26 cellular contexts compared by ENCODE assay signal in the genomic region with DNA sequence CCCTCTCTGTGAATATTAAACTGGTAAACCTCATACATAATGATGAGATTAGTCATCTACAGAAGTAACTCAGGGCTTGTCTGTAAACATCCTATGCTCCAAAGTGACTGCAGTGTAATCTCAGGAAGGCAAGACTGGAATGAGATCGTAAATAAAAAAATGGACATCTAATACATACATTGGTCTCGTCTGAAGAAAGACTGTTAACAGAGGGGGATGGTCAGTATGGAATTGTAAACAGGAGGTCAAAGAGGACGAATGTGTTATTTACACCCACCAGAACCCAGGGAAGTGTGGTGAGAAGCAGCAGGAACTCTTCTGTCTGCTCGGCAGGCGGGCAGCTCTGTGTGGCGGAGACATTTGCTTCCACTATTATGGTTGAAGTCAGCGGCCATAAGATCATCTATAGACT. TPM values are rescaled to one million over a fixed set of nuclear protein-coding genes. Genes with fewer than 3 reads are reported as not detected.
DNase-seq lines count a peak whose midpoint lies in the region; ATAC-seq and TF ChIP-seq lines count a peak whose summit lies in the region.
"Had no signal": no experiment of that assay in that cellular context is flagged by ENCODE, and none has a peak within 500 bp of the region (broad histone marks: within the 10 kb centered on the region; RNA-seq: fewer than 3 reads in every experiment).

No MANE protein-coding gene starts in this region.

- H2BK15ac ChIP-seq in H9 (ENCODE audit: low read depth, low read length): no peak overlapping the region

- H3K36me3 ChIP-seq in SK-N-SH (replicated peaks in 1 of 2; ENCODE audit: control insufficient read depth in 1 of 2, insufficient read depth in 2 of 2, low read length in 1 of 2) (no peaks in the 10 kb centered on the region), SJSA1 (no peaks in the 10 kb centered on the region), fibroblast of lung (ENCODE audit: control insufficient read depth, insufficient read depth, low read length) (no peaks in the 10 kb centered on the region)
- H3K36me3 ChIP-seq: pancreas, right atrium auricular region, upper lobe of right lung had no signal

- peaks cover 0 to 8% of the 10 kb centered on the region in 2 experiments; a peak in 2 of 4 replicates for H3K4me1 ChIP-seq in SK-N-SH (ENCODE audit: control insufficient read depth in 1 of 2, insufficient read depth in 2 of 2, low read depth in 1 of 2, low read length in 1 of 2)
- peaks cover 20% of the 10 kb centered on the region for H3K4me1 ChIP-seq in SJSA1 (replicated peaks)
- H3K4me1 ChIP-seq in fibroblast of lung (ENCODE audit: control insufficient read depth, extremely low read depth, insufficient read depth, low read length): no peaks in the 10 kb centered on the region
- no peaks in the 10 kb centered on the region for H3K4me1 ChIP-seq in H9 (ENCODE audit: insufficient read depth, low read length)
- H3K4me1 ChIP-seq: foreskin keratinocyte, pancreas, right atrium auricular region, upper lobe of right lung had no signal

- no peak overlapping the region for H4K8ac ChIP-seq in H9 (replicated peaks; ENCODE audit: insufficient read length, low read depth, low read length)

- H3K4ac ChIP-seq in H9 (ENCODE audit: low read depth, low read length): no peak overlapping the region

- no peak overlapping the region for H2BK12ac ChIP-seq in H9 (ENCODE audit: insufficient read length, low read depth, low read length)

- TF ChIP-seq CTCF in SK-N-SH (IDR thresholded peaks at IDR 0.05) (no peak), fibroblast of lung (conservative IDR thresholded peaks at IDR 0.05 in 1 of 2, IDR thresholded peaks at IDR 0.05 in 1 of 2; ENCODE audit: low read depth in 1 of 2, low read length in 2 of 2) (no peak), H9 (conservative IDR thresholded peaks at IDR 0.05) (no peak), coronary artery (IDR thresholded peaks at IDR 0.05) (no peak)

- no peaks in the 10 kb centered on the region for H3K79me1 ChIP-seq in H9 (ENCODE audit: insufficient read depth, low read depth, low read length, poor library complexity, severe bottlenecking)

- peaks cover 0 to 3% of the 10 kb centered on the region in 2 experiments; a peak in 2 of 4 replicates for H3K4me1 Mint-ChIP-seq in H9
- H3K4me1 Mint-ChIP-seq: B cell had no signal

- no peaks in the 10 kb centered on the region for H4K20me1 ChIP-seq in SK-N-SH (ENCODE audit: insufficient read depth)
- no peaks in the 10 kb centered on the region for H4K20me1 ChIP-seq in fibroblast of lung (ENCODE audit: control insufficient read depth, extremely low read depth, insufficient read depth, low read length)
- H4K20me1 ChIP-seq in H9 (ENCODE audit: control insufficient read depth, insufficient read depth, insufficient read length): no peaks in the 10 kb centered on the region

- no peak overlapping the region for H3K4me3 Mint-ChIP-seq in H9
- H3K4me3 Mint-ChIP-seq: activated naive CD8-positive, alpha-beta T cell treated with anti-CD3 and anti-CD28 coated beads, Interleukin-2, amount 10 ng/mL, durations not matched to agents 7 days and 5 days; B cell; brain; stimulated activated effector memory CD8-positive, alpha-beta T cell treated with anti-CD3 and anti-CD28 coated beads, Interleukin-12 subunit alpha, Interleukin-12 subunit beta, amount 100 ng/mL, for 72 hours; T-helper 1 cell treated with Interleukin-12 subunit alpha and Interleukin-12 subunit beta and Interleukin-4 antibody, amounts not matched to agents 30 μg/mL and 1 μg/mL, for 36 hours had no signal

- no peak overlapping the region for H4K5ac ChIP-seq in H9 (ENCODE audit: insufficient read length, low read depth, low read length)

- no peak overlapping the region for H3K27ac Mint-ChIP-seq in H9
- H3K27ac Mint-ChIP-seq: activated naive CD8-positive, alpha-beta T cell treated with anti-CD3 and anti-CD28 coated beads, Interleukin-2, amount 10 ng/mL, durations not matched to agents 7 days and 5 days; B cell; brain; stimulated activated effector memory CD8-positive, alpha-beta T cell treated with anti-CD3 and anti-CD28 coated beads, Interleukin-12 subunit alpha, Interleukin-12 subunit beta, amount 100 ng/mL, for 72 hours; T-helper 1 cell treated with Interleukin-12 subunit alpha and Interleukin-12 subunit beta and Interleukin-4 antibody, amounts not matched to agents 30 μg/mL and 1 μg/mL, for 36 hours had no signal

- H2BK5ac ChIP-seq in H9 (ENCODE audit: insufficient read length, low read length): no peak overlapping the region

- 75% methylated on average over 7 of the region's 7 CpGs for WGBS in SK-N-SH (ENCODE audit: low lambda C conversion rate)
- no CpG with 5 or more reads among the region's 7 CpGs for WGBS in H9 (ENCODE audit: extremely low coverage, insufficient read length, low lambda C conversion rate)

- H3K4me3 ChIP-seq in SK-N-SH (ENCODE audit: low read depth in 2 of 2, low read length in 1 of 2) (no peak overlapping the region; a peak in 1 of 4 replicates), SJSA1 (no peak overlapping the region), fibroblast of lung (replicated peaks in 1 of 4; ENCODE audit: control extremely low read depth in 1 of 4, insufficient read depth in 1 of 4, low read depth in 3 of 4, low read length in 4 of 4) (no peak overlapping the region), coronary artery (no peak overlapping the region)
- H3K4me3 ChIP-seq: lung, pancreas, right atrium auricular region, upper lobe of right lung had no signal

- H3K9me3 ChIP-seq in SK-N-SH (no peaks in the 10 kb centered on the region), SJSA1 (replicated peaks) (no peaks in the 10 kb centered on the region), fibroblast of lung (ENCODE audit: control insufficient read depth, insufficient read depth, low read depth, low read length) (no peaks in the 10 kb centered on the region), H9 (ENCODE audit: control insufficient read depth, low read depth, low read length) (no peaks in the 10 kb centered on the region)
- H3K9me3 ChIP-seq: pancreas, right atrium auricular region, upper lobe of right lung had no signal

- no peak overlapping the region for H2BK120ac ChIP-seq in H9 (ENCODE audit: low read depth, low read length, poor library complexity, severe bottlenecking)

- DNase-seq in SK-N-SH: no peak
- peak in 1 of 2 experiments; percentile 60 for DNase-seq in SJSA1 (ENCODE audit: low read depth in 1 of 2, low spot score in 2 of 2)
- peak; percentile 31 to 64 for DNase-seq in fibroblast of lung (ENCODE audit: low read depth in 2 of 2)
- DNase-seq in HUDEP-2 (lab: John Stamatoyannopoulos, UW; ENCODE audit: unreplicated experiment in 76 of 76): no peak
- no peak for DNase-seq in H9
- DNase-seq in coronary artery (ENCODE audit: low spot score): no peak
- DNase-seq: activated CD4-positive, alpha-beta T cell treated with anti-CD3 and anti-CD28 coated beads for 4 hours; activated CD8-positive, alpha-beta memory T cell treated with anti-CD3 and anti-CD28 coated beads for 24 hours; activated effector memory CD4-positive, alpha-beta T cell treated with Interleukin-2 at 50 U/mL for 16 hours; activated naive CD8-positive, alpha-beta T cell treated with anti-CD3 and anti-CD28 coated beads, Interleukin-2, amount 10 ng/mL, durations not matched to agents 7 days and 5 days; DMS53; effector CD4-positive, alpha-beta T cell; NCI-H1436; pancreas; RPMI8226; stimulated activated CD4-positive, alpha-beta T cell treated with anti-CD3 and anti-CD28 coated beads, Interleukin-4, amount 100 ng/mL, for 24 hours; upper lobe of right lung had no signal

- no peaks in the 10 kb centered on the region for H3F3A ChIP-seq in SK-N-SH (replicated peaks; ENCODE audit: insufficient read depth)

- no peaks in the 10 kb centered on the region for H3K79me2 ChIP-seq in SK-N-SH (ENCODE audit: insufficient read depth)
- H3K79me2 ChIP-seq in fibroblast of lung (ENCODE audit: control insufficient read depth, insufficient read depth, low read length): no peaks in the 10 kb centered on the region
- H3K79me2 ChIP-seq in H9 (ENCODE audit: insufficient read depth, low read length): no peaks in the 10 kb centered on the region

- no peak overlapping the region for H3K4me2 ChIP-seq in SK-N-SH
- no peak overlapping the region for H3K4me2 ChIP-seq in fibroblast of lung (ENCODE audit: extremely low read depth, insufficient read depth, low read length)
- no peak overlapping the region for H3K4me2 ChIP-seq in H9 (ENCODE audit: insufficient read depth, insufficient read length, low read length)

- no peak overlapping the region for H3K23ac ChIP-seq in H9 (ENCODE audit: insufficient read length, low read depth, low read length)

- H2AFZ ChIP-seq in SK-N-SH (ENCODE audit: low read depth): no peak overlapping the region
- no peak overlapping the region for H2AFZ ChIP-seq in fibroblast of lung (ENCODE audit: low read length)
- no peak overlapping the region for H2AFZ ChIP-seq in H9 (ENCODE audit: low read length)

- H3K27ac ChIP-seq in SK-N-SH (ENCODE audit: low read depth in 2 of 2, low read length in 1 of 2) (no peak overlapping the region), SJSA1 (peak overlapping the region; percentile 43), fibroblast of lung (ENCODE audit: insufficient read depth, low read length) (no peak overlapping the region), H9 (ENCODE audit: insufficient read length, low read depth, low read length) (no peak overlapping the region), coronary artery (no peak overlapping the region)
- H3K27ac ChIP-seq: foreskin keratinocyte, pancreas, right atrium auricular region, upper lobe of right lung had no signal

- no peaks in the 10 kb centered on the region for H3K23me2 ChIP-seq in H9 (ENCODE audit: insufficient read length, low read depth, low read length, poor library complexity, severe bottlenecking)

- ATAC-seq in SK-N-SH treated with all-trans-retinoic acid at 6 μM for 48 hours (peak; percentile 63), GM21723 (IDR thresholded peaks at IDR 0.05; ENCODE audit: unreplicated experiment) (no peak)
- ATAC-seq: foreskin keratinocyte; pancreas; stimulated activated effector memory CD8-positive, alpha-beta T cell treated with anti-CD3 and anti-CD28 coated beads, Interleukin-12 subunit alpha, Interleukin-12 subunit beta, amount 100 ng/mL, for 72 hours; upper lobe of right lung had no signal

- H3T11ph ChIP-seq in H9 (ENCODE audit: low read length): no peak overlapping the region

- POLR2A ChIA-PET in SK-N-SH (lab: Yijun Ruan, JAX): no interaction called here

- H3K36me3 Mint-ChIP-seq in H9 (ENCODE audit: insufficient read depth in 1 of 3, low read depth in 3 of 3): no peaks in the 10 kb centered on the region
- H3K36me3 Mint-ChIP-seq: stimulated activated effector memory CD8-positive, alpha-beta T cell treated with anti-CD3 and anti-CD28 coated beads, Interleukin-12 subunit alpha, Interleukin-12 subunit beta, amount 100 ng/mL, for 72 hours had no signal

- H3K9ac ChIP-seq in SK-N-SH (no peak overlapping the region), fibroblast of lung (ENCODE audit: insufficient read depth, low read length) (no peak overlapping the region), H9 (ENCODE audit: extremely low read depth, insufficient read length, low read length) (no peak overlapping the region)

- H3K9me2 ChIP-seq in SK-N-SH: no peaks in the 10 kb centered on the region

- H3K18ac ChIP-seq in H9 (ENCODE audit: insufficient read length, low read depth, low read length): no peak overlapping the region

- H3K27me3 ChIP-seq in SK-N-SH (ENCODE audit: insufficient read depth) (no peaks in the 10 kb centered on the region), SJSA1 (replicated peaks) (no peaks in the 10 kb centered on the region), fibroblast of lung (ENCODE audit: control insufficient read depth, insufficient read depth, low read length) (no peaks in the 10 kb centered on the region), H9 (ENCODE audit: insufficient read depth, low read length) (no peaks in the 10 kb centered on the region)
- H3K27me3 ChIP-seq: foreskin keratinocyte, pancreas, right atrium auricular region, upper lobe of right lung had no signal

- no peak overlapping the region for H3K14ac ChIP-seq in H9 (ENCODE audit: insufficient read depth, low read length)

- no peak for TF ChIP-seq EP300 in SK-N-SH (IDR thresholded peaks at IDR 0.05; ENCODE audit: borderline replicate concordance in 1 of 2, low read depth in 1 of 2, low read length in 1 of 2)

- no peak overlapping the region for H2AK5ac ChIP-seq in H9 (ENCODE audit: insufficient read length, low read length)

- H3K9me3 Mint-ChIP-seq in H9: no peaks in the 10 kb centered on the region; a peak in 1 of 5 replicates
- H3K9me3 Mint-ChIP-seq: stimulated activated effector memory CD8-positive, alpha-beta T cell treated with anti-CD3 and anti-CD28 coated beads, Interleukin-12 subunit alpha, Interleukin-12 subunit beta, amount 100 ng/mL, for 72 hours; T-helper 1 cell treated with Interleukin-12 subunit alpha and Interleukin-12 subunit beta and Interleukin-4 antibody, amounts not matched to agents 30 μg/mL and 1 μg/mL, for 36 hours had no signal

- CTCF ChIA-PET in SK-N-SH (lab: Yijun Ruan, JAX): no interaction called here

- no peak for TF ChIP-seq RAD21 in SK-N-SH (IDR thresholded peaks at IDR 0.05; ENCODE audit: low read length)

- H3K56ac ChIP-seq in H9 (ENCODE audit: insufficient read length, low read depth, low read length): no peak overlapping the region

- no peak overlapping the region for H4K91ac ChIP-seq in H9 (ENCODE audit: insufficient read length, low read depth, low read length)

- peaks cover 2% of the 10 kb centered on the region; the same call in 1 of the 2 replicates for H3K27me3 Mint-ChIP-seq in H9 (ENCODE audit: low read depth)
- H3K27me3 Mint-ChIP-seq: activated naive CD8-positive, alpha-beta T cell treated with anti-CD3 and anti-CD28 coated beads, Interleukin-2, amount 10 ng/mL, durations not matched to agents 7 days and 5 days had no signal

- H2BK20ac ChIP-seq in H9 (ENCODE audit: low read depth, low read length, poor library complexity, severe bottlenecking): no peak overlapping the region

RNA-seq across cellular contexts. Expression of a gene that starts 51.4 kb away (rescaled TPM):
- polyA plus RNA-seq in SK-N-SH (2012; rRNA removed): 1.7 and 2.1 TPM in 2 replicates
- polyA plus RNA-seq in SK-N-SH (2012; cell fraction: cytosol; rRNA removed): 1.6 and 2.0 TPM in 2 replicates
- polyA plus RNA-seq in SK-N-SH (2012; cell fraction: nucleus; rRNA removed): 2.4 and 4.4 TPM in 2 replicates
- 3.3 and 3.8 TPM in 2 replicates for total RNA-seq in SJSA1 (2014; rRNA removed; shearing (Covaris generic))
- 3.6 and 4.3 TPM in 2 replicates for total RNA-seq in fibroblast of lung
- 1.3 and 2.0 TPM in 2 replicates for polyA plus RNA-seq in fibroblast of lung
- polyA plus RNA-seq in fibroblast of lung (2012): 0.62 and 1.2 TPM in 2 replicates
- 0.67 and 1.3 TPM in 2 replicates for polyA minus RNA-seq in fibroblast of lung (ENCODE audit: low replicate concordance)
- total RNA-seq in H9 (2021): 2.1 and 2.5 TPM in 2 replicates

Comparison
In these comparisons a context has a peak if more than half of its experiments do, and no peak if none do; other contexts are left out.
1. DNase-seq: peak in fibroblast of lung (2 of 2); none in SK-N-SH (single experiment), HUDEP-2 (0 of 76), H9 (single experiment) and coronary artery (single experiment).